Comparison of ENCODE assay signal across 19 cellular contexts in the genomic region with DNA sequence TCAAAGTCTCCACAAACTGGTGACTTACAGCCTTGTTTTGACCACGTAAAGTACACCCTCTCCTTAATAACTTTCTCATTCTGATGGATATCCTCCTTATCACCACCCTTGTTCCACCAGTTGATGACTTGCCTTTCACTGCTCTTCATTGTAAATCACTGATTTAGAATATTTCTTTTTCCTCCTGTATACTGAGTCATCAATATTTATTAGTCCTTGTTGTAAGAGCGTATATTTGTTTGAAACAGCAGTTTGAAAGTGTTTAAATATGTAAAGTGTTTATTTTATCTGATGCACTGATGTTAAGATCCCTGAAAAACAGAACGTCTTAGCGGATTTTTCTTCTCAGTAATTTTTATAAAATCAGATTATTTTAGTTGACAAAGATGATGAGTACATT. TPM values are rescaled to one million over a fixed set of nuclear protein-coding genes. Genes with fewer than 3 reads are reported as not detected.
"Had no signal": no experiment of that assay in that cellular context is flagged by ENCODE, and none has a peak within 500 bp of the region (broad histone marks: within the 10 kb centered on the region; RNA-seq: fewer than 3 reads in every experiment).

No MANE protein-coding gene starts in this region.

- H3K27ac ChIP-seq: ascending aorta, breast epithelium, esophagus squamous epithelium, tibial artery, WERI-Rb-1 had no signal

- H3K27me3 Mint-ChIP-seq: activated CD4-positive, alpha-beta memory T cell treated with anti-CD3 and anti-CD28 coated beads for 36 hours; activated CD8-positive, alpha-beta memory T cell treated with anti-CD3 and anti-CD28 coated beads, Interleukin-2, amount 10 ng/mL, durations not matched to agents 7 days and 5 days; naive thymus-derived CD8-positive, alpha-beta T cell had no signal

- H3K4me3 Mint-ChIP-seq: activated CD4-positive, alpha-beta memory T cell treated with anti-CD3 and anti-CD28 coated beads for 36 hours; activated CD8-positive, alpha-beta memory T cell treated with anti-CD3 and anti-CD28 coated beads, Interleukin-2, amount 10 ng/mL, durations not matched to agents 7 days and 5 days; activated naive CD4-positive, alpha-beta T cell treated with anti-CD3 and anti-CD28 coated beads for 36 hours; T-helper 1 cell treated with Interleukin-12 subunit alpha and Interleukin-12 subunit beta and Interleukin-4 antibody, amounts not matched to agents 30 μg/mL and 1 μg/mL, for 36 hours had no signal

- ATAC-seq: activated CD8-positive, alpha-beta memory T cell treated with anti-CD3 and anti-CD28 coated beads, Interleukin-2, amount 10 ng/mL, durations not matched to agents 7 days and 5 days; naive thymus-derived CD8-positive, alpha-beta T cell had no signal

- DNase-seq: activated CD4-positive, alpha-beta memory T cell treated with anti-CD3 and anti-CD28 coated beads for 36 hours; activated CD8-positive, alpha-beta memory T cell treated with anti-CD3 and anti-CD28 coated beads, Interleukin-2, amount 10 ng/mL, durations not matched to agents 7 days and 5 days; activated naive CD4-positive, alpha-beta T cell treated with anti-CD3 and anti-CD28 coated beads for 36 hours; activated T-cell treated with anti-CD3 and anti-CD28 coated beads, Interleukin-2, amount 50 U/mL, for 1 hour; cortex of kidney; esophagus squamous epithelium; mesenchymal stem cell; naive thymus-derived CD8-positive, alpha-beta T cell; retina; stimulated activated CD4-positive, alpha-beta T cell treated with anti-CD3 and anti-CD28 coated beads, Interleukin-12 subunit alpha, Interleukin-12 subunit beta, amount 100 ng/mL, for 4 hours; stimulated activated CD4-positive, alpha-beta T cell treated with anti-CD3 and anti-CD28 coated beads, Interleukin-1b, Interleukin-23, amount 100 ng/mL, for 48 hours; stimulated activated naive CD4-positive, alpha-beta T cell treated with Interleukin-2 at 50 U/mL for 16 hours; substantia nigra; tibial artery; WERI-Rb-1 had no signal

- H3K27ac Mint-ChIP-seq: activated CD4-positive, alpha-beta memory T cell treated with anti-CD3 and anti-CD28 coated beads for 36 hours; activated CD8-positive, alpha-beta memory T cell treated with anti-CD3 and anti-CD28 coated beads, Interleukin-2, amount 10 ng/mL, durations not matched to agents 7 days and 5 days; activated naive CD4-positive, alpha-beta T cell treated with anti-CD3 and anti-CD28 coated beads for 36 hours; activated T-helper 2 cell treated with anti-CD3 and anti-CD28 coated beads, Interferon-gamma antibody, Interleukin-2, Interleukin-4, amounts not matched to agents 10 μg/mL and 5 μg/mL and 100 μg/mL, durations not matched to agents 14 hours and 24 hours and 36 hours; T-helper 1 cell treated with Interleukin-12 subunit alpha and Interleukin-12 subunit beta and Interleukin-4 antibody, amounts not matched to agents 30 μg/mL and 1 μg/mL, for 36 hours had no signal

- H3K27me3 ChIP-seq: ascending aorta, breast epithelium, esophagus squamous epithelium, tibial artery had no signal

- H3K4me1 ChIP-seq: breast epithelium had no signal

- H3K9me3 Mint-ChIP-seq: activated CD4-positive, alpha-beta memory T cell treated with anti-CD3 and anti-CD28 coated beads for 36 hours; activated naive CD4-positive, alpha-beta T cell treated with anti-CD3 and anti-CD28 coated beads for 36 hours; activated T-helper 2 cell treated with anti-CD3 and anti-CD28 coated beads, Interferon-gamma antibody, Interleukin-2, Interleukin-4, amounts not matched to agents 10 μg/mL and 5 μg/mL and 100 μg/mL, durations not matched to agents 14 hours and 24 hours and 36 hours; naive thymus-derived CD8-positive, alpha-beta T cell; T-helper 1 cell treated with Interleukin-12 subunit alpha and Interleukin-12 subunit beta and Interleukin-4 antibody, amounts not matched to agents 30 μg/mL and 1 μg/mL, for 36 hours had no signal

- H3K36me3 ChIP-seq: breast epithelium had no signal

- H3K4me3 ChIP-seq: ascending aorta, breast epithelium, esophagus squamous epithelium, tibial artery had no signal

- H3K9me3 ChIP-seq: ascending aorta, breast epithelium, esophagus squamous epithelium, tibial artery had no signal

RNA-seq across cellular contexts. Expression of a gene that starts 34.2 kb away (rescaled TPM):
- total RNA-seq: activated CD4-positive, alpha-beta memory T cell treated with anti-CD3 and anti-CD28 coated beads for 36 hours; activated T-helper 2 cell treated with anti-CD3 and anti-CD28 coated beads, Interferon-gamma antibody, Interleukin-2, Interleukin-4, amounts not matched to agents 10 μg/mL and 5 μg/mL and 100 μg/mL, durations not matched to agents 14 hours and 24 hours and 36 hours had no signal
